Comparison of ENCODE assay signal across 8 cellular contexts in genomic region chr19:10769533-10770491, GRCh38. TPM values are rescaled to one million over a fixed set of nuclear protein-coding genes. Genes with fewer than 3 reads are reported as not detected.
DNase-seq lines count a peak whose midpoint lies in the region; ATAC-seq, FAIRE-seq and TF ChIP-seq lines count a peak whose summit lies in the region.

No MANE protein-coding gene starts in this region.

- H4K8ac ChIP-seq in IMR-90 (ENCODE audit: low read depth in 2 of 2, low read length in 2 of 2) = peak overlapping the region in 1 of 2 experiments; percentile 29; a peak in 1 of 4 replicates

- FAIRE-seq in A549 (lab: Jason Lieb, UNC) = no peak

- H3K36me3 Mint-ChIP-seq in central memory CD8-positive, alpha-beta T cell (ENCODE audit: insufficient read depth) = peaks cover 30% of the 10 kb centered on the region

- H2BK5ac ChIP-seq in IMR-90 (ENCODE audit: low read depth, low read length, poor library complexity, severe bottlenecking) = no peak overlapping the region

- H4K91ac ChIP-seq in IMR-90 (ENCODE audit: insufficient read depth, low read depth, low read length) = no peak overlapping the region

- WGBS in A549 (ENCODE audit: missing lambda C conversion rate) = 64% methylated on average over 19 of the region's 21 CpGs
- WGBS in IMR-90 (ENCODE audit: extremely low coverage in 2 of 2, insufficient read length in 1 of 2), 2 experiments = 77% methylated on average over 5 of the region's 21 CpGs; no CpG with 5 or more reads in 1 of the 2 experiments
- 45 to 52% methylated on average over 19 to 21 of the region's 21 CpGs for WGBS in testis, 2 donors

- peak overlapping the region; percentile 16; the same call in 1 of the 2 replicates for H2AK5ac ChIP-seq in IMR-90 (ENCODE audit: low read depth, low read length)

- TF ChIP-seq CTCF in A549 (IDR thresholded peaks at IDR 0.05) (peak; percentile 26; the same call in 2 of the 3 replicates), IMR-90 (conservative IDR thresholded peaks at IDR 0.05; ENCODE audit: low read depth, low read length) (peak; percentile 36), testis (IDR thresholded peaks at IDR 0.05) (peak; percentile 14 to 40 (median 38))

- H2BK20ac ChIP-seq in IMR-90 (ENCODE audit: low read depth, low read length) = no peak overlapping the region

- H3K36me3 ChIP-seq in IMR-90 (ENCODE audit: control insufficient read depth, insufficient read depth, low read length) (peaks cover 10% of the 10 kb centered on the region), testis (ENCODE audit: low read depth, missing control alignments) (no peaks in the 10 kb centered on the region)

- peak overlapping the region; percentile 17; the same call in 1 of the 3 replicates for H3K4me2 ChIP-seq in A549
- no peak overlapping the region for H3K4me2 ChIP-seq in IMR-90 (ENCODE audit: low read depth, low read length)

- H3K4me1 Mint-ChIP-seq in central memory CD8-positive, alpha-beta T cell = peaks cover 34% of the 10 kb centered on the region

- H3K4me3 Mint-ChIP-seq in central memory CD8-positive, alpha-beta T cell = no peak overlapping the region

- H3K9me3 Mint-ChIP-seq in central memory CD8-positive, alpha-beta T cell = no peaks in the 10 kb centered on the region

- dilution Hi-C loops in IMR-90 (cut with HindIII; ENCODE audit: low sequenced_read_pairs, unreplicated experiment) = no loop called here

- TF ChIP-seq RAD21 in A549 (conservative IDR thresholded peaks at IDR 0.05 in 1 of 2, IDR thresholded peaks at IDR 0.05 in 1 of 2) = peak; percentile 40 to 63
- TF ChIP-seq RAD21 in IMR-90 (IDR thresholded peaks at IDR 0.05; ENCODE audit: low read length) = peak; percentile 40

- DNase-seq in A549 (ENCODE audit: low read depth in 1 of 2, low spot score in 1 of 2) (peak in 1 of 2 experiments; percentile 48), IMR-90 (peak; percentile 26), left kidney (ENCODE audit: low read depth, low spot score) (peak; percentile 75), testis (peak; percentile 89), NCI-H345 treated with DMSO at 0.1 percent for 48 hours (lab: John Stamatoyannopoulos, UW; ENCODE audit: unreplicated experiment) (no peak), SKM-1 (lab: John Stamatoyannopoulos, UW; ENCODE audit: unreplicated experiment) (no peak)
- no peak for DNase-seq in central memory CD8-positive, alpha-beta T cell (ENCODE audit: low spot score in 2 of 2)
- DNase-seq in stimulated activated CD8-positive, alpha-beta memory T cell treated with anti-CD3 and anti-CD28 coated beads, Interleukin-4, amount 100 ng/mL, for 48 hours = no peak

- no peak overlapping the region for H2AK9ac ChIP-seq in IMR-90 (replicated peaks; ENCODE audit: low read depth, low read length, poor library complexity)

- H3K79me1 ChIP-seq in IMR-90 (ENCODE audit: low read depth in 1 of 2, low read length in 2 of 2) = peaks cover 30 to 80% of the 10 kb centered on the region in 2 experiments

- no peak overlapping the region for H3K56ac ChIP-seq in IMR-90 (ENCODE audit: extremely low read depth, insufficient read depth, low read length)

- no peak for TF ChIP-seq EP300 in A549 (IDR thresholded peaks at IDR 0.05)

- peaks cover 48% of the 10 kb centered on the region for H4K20me1 ChIP-seq in IMR-90 (ENCODE audit: insufficient read depth, low read length)

- POLR2A ChIA-PET in A549 (lab: Yijun Ruan, JAX) = no interaction called here
- POLR2A ChIA-PET in IMR-90 (lab: Charles Lee; ENCODE audit: unreplicated experiment) = no interaction called here

- no peak overlapping the region for H3K18ac ChIP-seq in IMR-90 (ENCODE audit: low read depth, low read length)

- in situ Hi-C loops in IMR-90 (cut with MboI; ENCODE audit: low sequenced_read_pairs) = no loop called here

- H3K4me3 ChIP-seq in A549 = no peak overlapping the region
- no peak overlapping the region for H3K4me3 ChIP-seq in IMR-90 (ENCODE audit: insufficient read depth, low read depth, low read length)
- no peak overlapping the region for H3K4me3 ChIP-seq in testis

- peak; percentile 57 to 68; a peak in 4 of 6 replicates for ATAC-seq in A549
- peak; percentile 40 for ATAC-seq in IMR-90 (ENCODE audit: low read depth)
- ATAC-seq in central memory CD8-positive, alpha-beta T cell (replicated peaks; ENCODE audit: extremely low read depth, poor library complexity, severe bottlenecking) = no peak

- no peak overlapping the region for H4K5ac ChIP-seq in IMR-90 (ENCODE audit: low read depth, low read length)

- H3K27me3 Mint-ChIP-seq in central memory CD8-positive, alpha-beta T cell = no peaks in the 10 kb centered on the region

- H3K9ac ChIP-seq in IMR-90 (ENCODE audit: low read depth, low read length) = no peak overlapping the region

- H2BK120ac ChIP-seq in IMR-90 (ENCODE audit: low read depth, low read length) = no peak overlapping the region

- H3K23ac ChIP-seq in IMR-90 (ENCODE audit: low read depth, low read length) = no peak overlapping the region

- no TSS peak for BruUV-seq in IMR-90 (replicated peaks; lab: Mats Ljungman, UMichigan)

- intact Hi-C loops in IMR-90 (cut with micrococcal nuclease) (loop anchor here (10.0 kb wide), 1 partner anchor 55 kb away; the partner anchor contains the start of gene DNM2), testis (cut with DNase I; ENCODE audit: low total_unique reads) (loop anchor here (5.0 kb wide), 1 partner anchor 53 kb away; the partner anchor contains the start of gene DNM2)

- H3K9me3 ChIP-seq in A549 = no peaks in the 10 kb centered on the region
- no peaks in the 10 kb centered on the region for H3K9me3 ChIP-seq in IMR-90 (ENCODE audit: control insufficient read depth, insufficient read depth, low read length)
- no peaks in the 10 kb centered on the region for H3K9me3 ChIP-seq in testis

- peak overlapping the region; percentile 77 for H3K27ac Mint-ChIP-seq in central memory CD8-positive, alpha-beta T cell (ENCODE audit: low read depth)

- H3K4me1 ChIP-seq in A549 (peaks cover 51% of the 10 kb centered on the region), IMR-90 (ENCODE audit: control insufficient read depth, insufficient read depth, low read length) (peaks cover 16% of the 10 kb centered on the region), testis (peaks cover 56% of the 10 kb centered on the region)

- no peak overlapping the region for H2AFZ ChIP-seq in IMR-90 (replicated peaks; ENCODE audit: low read length, poor library complexity)

- H3K9me1 ChIP-seq in IMR-90 (ENCODE audit: insufficient read depth, low read length) = peaks cover 20% of the 10 kb centered on the region

- no peak overlapping the region for H2BK15ac ChIP-seq in IMR-90 (ENCODE audit: low read depth, low read length)

- H3K14ac ChIP-seq in IMR-90 (replicated peaks; ENCODE audit: low read depth, low read length) = 0 out of 2 replicates have a peak overlapping the region, but pooled peaks have one; percentile 26

- H3K27ac ChIP-seq in A549 = peak overlapping the region; percentile 54 to 61; a peak in 5 of 6 replicates
- H3K27ac ChIP-seq in IMR-90 (ENCODE audit: insufficient read depth, low read length) = no peak overlapping the region
- peak overlapping the region; percentile 83 to 86 for H3K27ac ChIP-seq in testis

- no peak overlapping the region for H3K4ac ChIP-seq in IMR-90 (ENCODE audit: low read depth, low read length)

- TF ChIP-seq POLR2A in A549 (IDR thresholded peaks at IDR 0.05; ENCODE audit: low read length) (no peak), IMR-90 (IDR thresholded peaks at IDR 0.05; ENCODE audit: low read depth, low read length) (no peak), testis (IDR thresholded peaks at IDR 0.05) (no peak)

- CTCF ChIA-PET in A549 (lab: Yijun Ruan, JAX) (interaction anchor here (0.6 to 2.3 kb wide), 5 partner anchors 12 to 229 kb away, joined by 3 to 10 read pairs (median 3); partner anchors contain the start of gene DNM2), IMR-90 (lab: Yijun Ruan, JAX) (no interaction called here)

- H3K27me3 ChIP-seq in IMR-90 (ENCODE audit: control insufficient read depth, insufficient read depth, low read length) (no peaks in the 10 kb centered on the region), testis (no peaks in the 10 kb centered on the region)

TF ChIP-seq in A549, 52 proteins besides CTCF, POLR2A, EP300 and RAD21:
- TF ChIP-seq TP53 (CRISPR knock-in tag; IDR thresholded peaks at IDR 0.05) (no peak), SMC3 (IDR thresholded peaks at IDR 0.05) (peak; percentile 34; the same call in 2 of the 3 replicates)

TF ChIP-seq in IMR-90, 13 proteins besides CTCF, POLR2A, EP300 and RAD21:
- no peak for TF ChIP-seq MAFK (IDR thresholded peaks at IDR 0.05; ENCODE audit: low read depth, low read length)
- peak; percentile 19; the same call in 1 of the 2 replicates for TF ChIP-seq SMC3 (IDR thresholded peaks at IDR 0.05; ENCODE audit: low read depth, low read length)
- TF ChIP-seq BHLHE40 (IDR thresholded peaks at IDR 0.05; ENCODE audit: low read depth, low read length) = no peak

RNA-seq across cellular contexts. Expression of gene DNM2, which starts 51.9 kb away (rescaled TPM):
- polyA plus RNA-seq in A549 (2011; rRNA removed) = 32.9 and 52.4 TPM in 2 replicates
- polyA plus RNA-seq in A549 (2012; cell fraction: cytosol; rRNA removed) = 32.5 and 44.3 TPM in 2 replicates
- 83.5 and 91.5 TPM in 2 replicates for polyA plus RNA-seq in A549 (2012; cell fraction: nucleus; rRNA removed)
- 55.8 to 58.5 TPM (median 57.3 TPM) in 3 replicates for polyA plus RNA-seq in A549 (2017; fragmentation: RNase III; extraction: RNeasy Plus Mini Kit Qiagen cat#74134 plus additional on column Dnase treatment)
- polyA minus RNA-seq in A549 (2011; rRNA and poly(A)+ RNA removed) = 128 and 145 TPM in 2 replicates
- 55.0 and 55.6 TPM in 2 replicates for total RNA-seq in IMR-90 (2012; rRNA removed)
- polyA plus RNA-seq in IMR-90 (2012; rRNA removed) = 74.2 and 74.6 TPM in 2 replicates
- polyA plus RNA-seq in IMR-90 (2012; cell fraction: cytosol; rRNA removed) = 26.6 and 50.4 TPM in 2 replicates
- 194 and 239 TPM in 2 replicates for polyA plus RNA-seq in IMR-90 (2012; cell fraction: nucleus; rRNA removed; ENCODE audit: low replicate concordance)
- 100 to 1,000 TPM; 226 to 274 TPM for total RNA-seq in testis
- polyA plus RNA-seq in testis (ENCODE audit: insufficient read depth, low read depth, low replicate concordance) = 166 TPM

Comparison
In these comparisons a context has a peak if more than half of its experiments do, and no peak if none do; other contexts are left out.
1. DNase-seq: peak in IMR-90 (single experiment), left kidney (single experiment) and testis (single experiment); none in central memory CD8-positive, alpha-beta T cell (0 of 2), NCI-H345 treated with DMSO at 0.1 percent for 48 hours (single experiment), SKM-1 (single experiment) and stimulated activated CD8-positive, alpha-beta memory T cell treated with anti-CD3 and anti-CD28 coated beads, Interleukin-4, amount 100 ng/mL, for 48 hours (single experiment).
2. Peak in every context shown above with its lines, with median percentiles within 50 percentile points of each other: CTCF ChIP-seq.